In the genomic region with DNA sequence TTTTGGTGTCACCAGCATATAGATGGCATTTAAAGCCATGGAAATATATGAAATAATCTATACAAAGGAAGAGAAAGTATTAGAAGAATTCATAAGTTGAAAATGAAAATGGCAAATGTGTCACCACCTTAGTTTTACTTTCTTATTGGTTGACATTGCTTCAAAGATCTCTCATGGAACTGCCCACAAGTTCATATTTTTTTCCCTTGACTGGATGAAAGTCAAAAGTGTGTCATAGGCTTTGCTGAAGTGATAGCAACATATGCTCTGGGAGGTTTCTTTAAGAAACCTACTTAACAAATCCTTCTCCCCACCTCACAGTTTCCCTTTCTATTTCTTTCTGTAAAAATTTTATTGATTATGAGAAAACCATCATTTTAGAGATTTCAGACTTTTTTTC, we compare ENCODE assay signal across 15 cellular contexts.
DNase-seq lines count a peak whose midpoint lies in the region; ATAC-seq and TF ChIP-seq lines count a peak whose summit lies in the region.
"Had no signal": no experiment of that assay in that cellular context is flagged by ENCODE, and none has a peak within 500 bp of the region (broad histone marks: within the 10 kb centered on the region; RNA-seq: fewer than 3 reads in every experiment).

No MANE protein-coding gene starts in this region.

- H3K79me2 ChIP-seq in MM.1S (ENCODE audit: low read length) = no peaks in the 10 kb centered on the region

- TF ChIP-seq POLR2A in breast epithelium (IDR thresholded peaks at IDR 0.05) = no peak

- no peaks in the 10 kb centered on the region; the same call in 1 of the 2 replicates for H3K9me2 ChIP-seq in MM.1S (replicated peaks; ENCODE audit: insufficient read depth, low read length)
- H3K9me2 ChIP-seq: SK-N-SH had no signal

- intact Hi-C loops in MCF 10A (cut with micrococcal nuclease) (no loop called here), breast epithelium (cut with DNase I; ENCODE audit: low total_unique reads) (no loop called here)
- intact Hi-C loops in CD4-positive, alpha-beta memory T cell (cut with micrococcal nuclease) = loop anchor here (10.0 kb wide), 1 partner anchor 140 kb away; no protein-coding TSS in a partner anchor

- H3K27me3 Mint-ChIP-seq in MCF 10A (ENCODE audit: insufficient read depth, unreplicated experiment) = no peaks in the 10 kb centered on the region
- no peaks in the 10 kb centered on the region for H3K27me3 Mint-ChIP-seq in CD4-positive, alpha-beta memory T cell

- no peak overlapping the region for H2AFZ ChIP-seq in MM.1S (ENCODE audit: low read length)

- TF ChIP-seq CTCF in MCF 10A (IDR thresholded peaks at IDR 0.05; ENCODE audit: unreplicated experiment) (no peak), breast epithelium (IDR thresholded peaks at IDR 0.05) (no peak), MM.1S (IDR thresholded peaks at IDR 0.05; ENCODE audit: low read length) (no peak), coronary artery (IDR thresholded peaks at IDR 0.05) (no peak)

- no peak overlapping the region for H3K27ac ChIP-seq in breast epithelium
- no peak overlapping the region for H3K27ac ChIP-seq in MM.1S (ENCODE audit: low read length)
- no peak overlapping the region for H3K27ac ChIP-seq in CD4-positive, alpha-beta memory T cell (ENCODE audit: low read depth, low read length)
- H3K27ac ChIP-seq in coronary artery = no peak overlapping the region
- H3K27ac ChIP-seq: KMS-11 had no signal

- CTCF ChIA-PET in MCF 10A (lab: Yijun Ruan, JAX) = interaction anchor here (0.7 to 1.4 kb wide), 2 partner anchors 240 to 403 kb away, joined by 3 to 5 read pairs; no protein-coding TSS in a partner anchor
- CTCF ChIA-PET in CD4-positive, alpha-beta memory T cell (lab: Charles Lee; ENCODE audit: partially characterized antibody) = no interaction called here

- no peak overlapping the region for H3K4me3 ChIP-seq in breast epithelium
- H3K4me3 ChIP-seq in MM.1S (ENCODE audit: low read length) = no peak overlapping the region
- no peak overlapping the region for H3K4me3 ChIP-seq in CD4-positive, alpha-beta memory T cell (ENCODE audit: low read length in 2 of 2)
- H3K4me3 ChIP-seq in coronary artery = no peak overlapping the region

- POLR2A ChIA-PET in MCF 10A (lab: Yijun Ruan, JAX) = no interaction called here
- POLR2A ChIA-PET in CD4-positive, alpha-beta memory T cell (lab: Charles Lee; ENCODE audit: partially characterized antibody) = no interaction called here

- no peak overlapping the region for H3K4me3 Mint-ChIP-seq in MCF 10A (ENCODE audit: unreplicated experiment)
- H3K4me3 Mint-ChIP-seq in CD4-positive, alpha-beta memory T cell = no peak overlapping the region

- H3K27me3 ChIP-seq in breast epithelium = no peaks in the 10 kb centered on the region
- no peaks in the 10 kb centered on the region for H3K27me3 ChIP-seq in MM.1S (replicated peaks; ENCODE audit: insufficient read depth, low read length)
- H3K27me3 ChIP-seq in CD4-positive, alpha-beta memory T cell (ENCODE audit: insufficient read depth, low read length) = no peaks in the 10 kb centered on the region

- H3K4me1 ChIP-seq in breast epithelium (no peaks in the 10 kb centered on the region), MM.1S (ENCODE audit: low read length) (no peaks in the 10 kb centered on the region)
- no peaks in the 10 kb centered on the region for H3K4me1 ChIP-seq in CD4-positive, alpha-beta memory T cell (ENCODE audit: insufficient read depth, low read length)
- H3K4me1 ChIP-seq: Caco-2 had no signal

- no peaks in the 10 kb centered on the region for H4K20me1 ChIP-seq in MM.1S (ENCODE audit: insufficient read depth, low read length)

- ATAC-seq in HG02571 (IDR thresholded peaks at IDR 0.05; ENCODE audit: unreplicated experiment) (peak; percentile 65), esophagus mucosa (no peak)

- H3K9ac ChIP-seq in MM.1S (ENCODE audit: low read length) = no peak overlapping the region
- H3K9ac ChIP-seq: KMS-11, SK-N-SH had no signal

- no peak overlapping the region for H3K4me2 ChIP-seq in MM.1S (ENCODE audit: low read depth, low read length)
- H3K4me2 ChIP-seq: KMS-11, SK-N-SH had no signal

- H3K36me3 Mint-ChIP-seq in MCF 10A (ENCODE audit: insufficient read depth, unreplicated experiment) = peaks cover 10% of the 10 kb centered on the region
- peaks cover 36 to 50% of the 10 kb centered on the region in 2 donors for H3K36me3 Mint-ChIP-seq in CD4-positive, alpha-beta memory T cell

- no peaks in the 10 kb centered on the region for H3K9me3 Mint-ChIP-seq in MCF 10A (ENCODE audit: unreplicated experiment)
- no peaks in the 10 kb centered on the region for H3K9me3 Mint-ChIP-seq in CD4-positive, alpha-beta memory T cell

- DNase-seq in MCF 10A (ENCODE audit: unreplicated experiment) = no peak
- DNase-seq in breast epithelium (ENCODE audit: low spot score in 2 of 2) = no peak
- DNase-seq in MM.1S = peak; percentile 38
- no peak for DNase-seq in CD4-positive, alpha-beta memory T cell
- DNase-seq in coronary artery (ENCODE audit: low spot score) = no peak
- no peak for DNase-seq in foreskin melanocyte
- DNase-seq: Caco-2, NCI-H146, NCI-H524, OCI-M1, SK-N-SH, small intestine had no signal

- no peaks in the 10 kb centered on the region for H3F3A ChIP-seq in MM.1S (ENCODE audit: insufficient read depth, low read length)

- H3K36me3 ChIP-seq in breast epithelium (no peaks in the 10 kb centered on the region), MM.1S (replicated peaks; ENCODE audit: insufficient read depth, low read length) (no peaks in the 10 kb centered on the region)
- no peaks in the 10 kb centered on the region for H3K36me3 ChIP-seq in CD4-positive, alpha-beta memory T cell (ENCODE audit: insufficient read depth, low read length)

- no TSS peak for BruUV-seq in MCF 10A (replicated peaks; lab: Mats Ljungman, UMichigan)

- H3K27ac Mint-ChIP-seq in MCF 10A (ENCODE audit: low read depth, unreplicated experiment) = peak overlapping the region; percentile 61
- no peak overlapping the region for H3K27ac Mint-ChIP-seq in CD4-positive, alpha-beta memory T cell

- H3K9me3 ChIP-seq in breast epithelium (no peaks in the 10 kb centered on the region), MM.1S (replicated peaks; ENCODE audit: insufficient read depth, low read length) (no peaks in the 10 kb centered on the region)
- no peaks in the 10 kb centered on the region for H3K9me3 ChIP-seq in CD4-positive, alpha-beta memory T cell (ENCODE audit: control insufficient read depth in 1 of 2, low read length in 2 of 2)
- H3K9me3 ChIP-seq: Caco-2, SK-N-SH had no signal

- H3K4me1 Mint-ChIP-seq in MCF 10A (ENCODE audit: insufficient read depth, unreplicated experiment) = peaks cover 22% of the 10 kb centered on the region
- no peaks in the 10 kb centered on the region for H3K4me1 Mint-ChIP-seq in CD4-positive, alpha-beta memory T cell
